ENCODE assay signal across 8 cellular contexts in the genomic region with DNA sequence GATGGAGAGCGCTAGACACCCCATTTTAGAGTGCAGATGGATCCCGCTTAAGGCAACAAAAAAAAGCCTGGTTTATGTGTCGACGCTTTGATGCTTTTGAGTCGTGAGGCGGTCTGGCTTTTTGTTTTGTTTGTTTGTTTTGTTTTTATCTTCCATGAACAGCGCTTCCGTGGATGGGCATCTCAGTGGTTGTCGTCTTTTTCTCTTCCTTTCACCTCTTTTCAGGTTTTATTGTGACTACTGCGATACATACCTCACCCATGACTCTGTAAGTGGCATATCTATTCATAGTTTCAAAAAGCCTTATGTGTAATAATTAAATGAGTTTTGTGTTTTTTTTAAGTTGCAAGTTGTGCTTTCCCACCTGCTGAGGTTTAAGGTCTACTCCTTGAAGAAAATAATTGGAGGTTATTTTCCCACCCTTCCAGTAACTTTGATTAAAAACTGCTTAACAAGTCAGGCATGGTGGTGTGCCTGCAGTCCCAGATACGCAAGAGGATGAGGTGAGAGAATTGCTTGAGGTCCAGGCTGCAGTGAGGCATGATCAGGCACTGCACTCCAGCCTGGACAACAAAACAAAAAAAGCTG. TPM values are rescaled to one million over a fixed set of nuclear protein-coding genes. Genes with fewer than 3 reads are reported as not detected.
A peak's percentile ranks its signal among the peaks of the same experiment; 100 is the strongest.
DNase-seq lines count a peak whose midpoint lies in the region; ATAC-seq and TF ChIP-seq lines count a peak whose summit lies in the region.

No MANE protein-coding gene starts in this region.

- peak overlapping the region; percentile 78 for H3K4me3 ChIP-seq in DOHH2 (ENCODE audit: low read length)
- H3K4me3 ChIP-seq in SK-N-MC = peak overlapping the region; percentile 93
- peak overlapping the region; percentile 65 to 91 for H3K4me3 ChIP-seq in foreskin fibroblast (ENCODE audit: low read depth in 1 of 2, low read length in 2 of 2)
- H3K4me3 ChIP-seq in sigmoid colon = peak overlapping the region; percentile 59 to 69 (median 64)

- peak overlapping the region; percentile 97 for H3K9ac ChIP-seq in SK-N-MC (ENCODE audit: insufficient read length)

- H3K4me2 ChIP-seq in DOHH2 (ENCODE audit: low read length) = peak overlapping the region; percentile 89

- TF ChIP-seq EP300 in sigmoid colon (IDR thresholded peaks at IDR 0.05) = no peak

- peaks cover 53% of the 10 kb centered on the region for H3K79me2 ChIP-seq in DOHH2 (ENCODE audit: control insufficient read depth, low read length)

- TF ChIP-seq POLR2A in sigmoid colon (IDR thresholded peaks at IDR 0.05) = no peak

- H3F3A ChIP-seq in DOHH2 (ENCODE audit: control insufficient read depth, insufficient read depth) = peaks cover 10% of the 10 kb centered on the region

- peaks cover 3% of the 10 kb centered on the region; the same call in 1 of the 2 replicates for H4K20me1 ChIP-seq in DOHH2 (ENCODE audit: control insufficient read depth, insufficient read depth, low read depth, low read length)

- H3K27me3 ChIP-seq in DOHH2 (ENCODE audit: control insufficient read depth, low read length) = no peaks in the 10 kb centered on the region
- no peaks in the 10 kb centered on the region for H3K27me3 ChIP-seq in sigmoid colon

- peaks cover 44% of the 10 kb centered on the region for H3K36me3 ChIP-seq in DOHH2 (ENCODE audit: control insufficient read depth, low read length)
- peaks cover 20% of the 10 kb centered on the region for H3K36me3 ChIP-seq in SK-N-MC (ENCODE audit: insufficient read depth, low read length)
- H3K36me3 ChIP-seq in sigmoid colon = peaks cover 2 to 13% (median 3%) of the 10 kb centered on the region in 4 donors

- WGBS in sigmoid colon, 2 donors = 7 to 9% methylated on average over 11 of the region's 11 CpGs

- TF ChIP-seq CTCF in DOHH2 (IDR thresholded peaks at IDR 0.05; ENCODE audit: low read depth, low read length, poor library complexity, severe bottlenecking) = no peak
- no peak for TF ChIP-seq CTCF in foreskin fibroblast (IDR thresholded peaks at IDR 0.05; ENCODE audit: low read depth, low read length)
- no peak for TF ChIP-seq CTCF in sigmoid colon (IDR thresholded peaks at IDR 0.05)

- H3K27ac ChIP-seq in DOHH2 (ENCODE audit: low read depth, low read length) (peak overlapping the region; percentile 89), SK-N-MC (peak overlapping the region; percentile 92), sigmoid colon (peak overlapping the region; percentile 92 to 96 (median 94))

- DNase-seq in SK-N-MC (ENCODE audit: low read depth, low spot score) (no peak), foreskin fibroblast (no peak), sigmoid colon (no peak), GF-D8 (lab: John Stamatoyannopoulos, UW) (no peak), SW480 (ENCODE audit: low spot score) (no peak)

- H3K4me1 ChIP-seq in DOHH2 (ENCODE audit: control insufficient read depth, low read length) (peaks cover 22% of the 10 kb centered on the region), sigmoid colon (peaks cover 0 to 16% (median 9%) of the 10 kb centered on the region in 4 donors)

- intact Hi-C loops in sigmoid colon (cut with DNase I) = loop anchor here (1.0 to 5.0 kb wide), 5 partner anchors 35 to 231 kb away; a partner anchor contains a TSS

- H3K9me3 ChIP-seq in DOHH2 (ENCODE audit: control insufficient read depth, insufficient read depth, low read length) (no peaks in the 10 kb centered on the region), SK-N-MC (ENCODE audit: low read depth, low read length) (no peaks in the 10 kb centered on the region), sigmoid colon (no peaks in the 10 kb centered on the region)

- H3K9me2 ChIP-seq in DOHH2 (replicated peaks; ENCODE audit: control insufficient read depth, low read length) = no peaks in the 10 kb centered on the region

- ATAC-seq in HG02885 (IDR thresholded peaks at IDR 0.05; ENCODE audit: poor library complexity, unreplicated experiment) (no peak), GM21381 (IDR thresholded peaks at IDR 0.05; ENCODE audit: unreplicated experiment) (no peak)

RNA-seq across cellular contexts. Expression of a gene that starts 0.5 kb away (rescaled TPM):
- 10 to 100 TPM; 48.2 to 69.3 (median 58.6) TPM for total RNA-seq in sigmoid colon
- 100 to 1,000 TPM; 111 to 146 (median 117) TPM for polyA plus RNA-seq in sigmoid colon

RNA-seq across cellular contexts. Expression of a gene that starts 34.1 kb away (rescaled TPM):
- 10 to 100 TPM in 1 of 4 donors, 1 to 10 TPM in 3; 6.7 to 11.6 (median 7.2) TPM for total RNA-seq in sigmoid colon
- 1 to 10 TPM in 2 of 3 donors, under 1 TPM in 1; 0.60 to 5.3 (median 1.2) TPM for polyA plus RNA-seq in sigmoid colon
